13 cellular contexts compared by ENCODE assay signal in the genomic region with DNA sequence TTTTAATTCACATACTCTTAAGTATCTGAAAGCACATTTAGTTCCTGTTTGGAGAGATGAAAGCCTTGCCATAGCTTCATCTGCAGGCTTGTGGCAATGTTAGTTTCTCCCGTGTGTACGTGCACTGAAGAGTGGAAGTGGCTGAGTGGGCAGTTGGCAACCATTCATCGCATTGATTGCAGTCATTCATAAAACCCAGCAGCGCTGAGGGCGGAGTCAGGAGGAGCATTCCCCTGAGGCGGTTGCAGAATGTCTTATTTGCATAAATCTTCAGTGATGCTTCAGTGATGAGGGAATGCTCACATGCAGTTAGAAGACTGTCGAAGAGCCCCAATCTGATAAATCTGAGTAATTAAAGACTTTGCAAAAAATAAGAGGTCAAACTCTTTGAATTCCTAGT.
DNase-seq lines count a peak whose midpoint lies in the region; ATAC-seq and TF ChIP-seq lines count a peak whose summit lies in the region.
"Had no signal": no experiment of that assay in that cellular context is flagged by ENCODE, and none has a peak within 500 bp of the region (broad histone marks: within the 10 kb centered on the region; RNA-seq: fewer than 3 reads in every experiment).

No MANE protein-coding gene starts in this region.

- no peak overlapping the region for H4K91ac ChIP-seq in trophoblast cell (ENCODE audit: low read depth, low read length)

- no peak overlapping the region for H2BK12ac ChIP-seq in trophoblast cell (ENCODE audit: low read length)

- H3K4ac ChIP-seq in trophoblast cell (ENCODE audit: low read depth, low read length), result no peak overlapping the region

- H3K18ac ChIP-seq in trophoblast cell (ENCODE audit: low read length), result no peak overlapping the region

- no peak overlapping the region for H3K27ac ChIP-seq in trophoblast cell (ENCODE audit: low read depth, low read length)
- H3K27ac ChIP-seq: skin epidermis had no signal

- H3K9me3 ChIP-seq in trophoblast cell (ENCODE audit: insufficient read depth, low read depth, low read length), result peaks cover 2% of the 10 kb centered on the region

- ATAC-seq in GM18858 (IDR thresholded peaks at IDR 0.05; ENCODE audit: unreplicated experiment) (peak; percentile 57), HG02798 (IDR thresholded peaks at IDR 0.05; ENCODE audit: poor library complexity, unreplicated experiment) (peak; percentile 86), HG03196 (IDR thresholded peaks at IDR 0.05; ENCODE audit: unreplicated experiment) (no peak), HG02759 (IDR thresholded peaks at IDR 0.05; ENCODE audit: unreplicated experiment) (no peak)
- ATAC-seq: Right ventricle myocardium inferior had no signal

- no peak overlapping the region for H2BK120ac ChIP-seq in trophoblast cell (ENCODE audit: insufficient read depth, low read length, poor library complexity)

- no peaks in the 10 kb centered on the region for H3K4me1 ChIP-seq in trophoblast cell (ENCODE audit: control insufficient read depth in 1 of 2, insufficient read depth in 2 of 2, low read length in 2 of 2)

- no peak overlapping the region for H3K4me2 ChIP-seq in trophoblast cell (ENCODE audit: low read length)

- H4K8ac ChIP-seq in trophoblast cell (ENCODE audit: low read depth, low read length), result no peak overlapping the region

- H3K9ac ChIP-seq in trophoblast cell (ENCODE audit: low read length), result no peak overlapping the region

- no peak overlapping the region for H3K14ac ChIP-seq in trophoblast cell (ENCODE audit: low read length)

- H3K79me2 ChIP-seq in trophoblast cell (ENCODE audit: control insufficient read depth, insufficient read depth, low read length, poor library complexity), result no peaks in the 10 kb centered on the region

- H3K4me3 ChIP-seq in trophoblast cell (ENCODE audit: low read depth, low read length), result no peak overlapping the region
- H3K4me3 ChIP-seq: lung, skin epidermis had no signal

- H3K79me1 ChIP-seq in trophoblast cell (ENCODE audit: low read length), result no peaks in the 10 kb centered on the region

- no CpG with 5 or more reads among the region's 7 CpGs for WGBS in trophoblast cell (ENCODE audit: extremely low coverage, insufficient coverage, insufficient read length)

- H2BK5ac ChIP-seq in trophoblast cell (ENCODE audit: low read depth, low read length, poor library complexity), result no peak overlapping the region

- H4K12ac ChIP-seq in trophoblast cell (ENCODE audit: low read depth, low read length), result no peak overlapping the region

- peak overlapping the region; percentile 82 for H3K23ac ChIP-seq in trophoblast cell (ENCODE audit: low read length)

- no peak overlapping the region for H2AFZ ChIP-seq in trophoblast cell (ENCODE audit: insufficient read depth, low read length, poor library complexity)

- no peaks in the 10 kb centered on the region for H3K36me3 ChIP-seq in trophoblast cell (ENCODE audit: control insufficient read depth in 1 of 2, insufficient read depth in 2 of 2, low read length in 2 of 2)

- peak in 1 of 2 donors; percentile 1 for DNase-seq in trophoblast cell
- DNase-seq in activated gamma-delta T cell treated with Interleukin-2 at 50 U/mL for 16 hours, result no peak
- DNase-seq: activated CD4-positive, alpha-beta memory T cell treated with anti-CD3 and anti-CD28 coated beads for 36 hours; CD4-positive, alpha-beta memory T cell; Kasumi-1 had no signal

- no peaks in the 10 kb centered on the region for H3K27me3 ChIP-seq in trophoblast cell (ENCODE audit: insufficient read depth, low read length)

- no peak overlapping the region for H2AK5ac ChIP-seq in trophoblast cell (ENCODE audit: low read length)

TF ChIP-seq in PFSK-1, 5 proteins besides CTCF, POLR2A, EP300 and RAD21:
- TF ChIP-seq SIN3A (IDR thresholded peaks at IDR 0.05; ENCODE audit: borderline replicate concordance, insufficient read depth, low read length) (peak; percentile 81; the same call in 1 of the 2 replicates), POLR2AphosphoS5 (IDR thresholded peaks at IDR 0.05; ENCODE audit: low read depth, low read length) (peak; percentile 74), TAF1 (IDR thresholded peaks at IDR 0.05; ENCODE audit: borderline replicate concordance, insufficient read depth, low read length) (0 out of 2 replicates have a peak, but pooled peaks have one; percentile 39), FOXP2 (optimal IDR thresholded peaks at IDR 0.05; ENCODE audit: borderline replicate concordance, extremely low read depth, extremely low read length, insufficient read depth) (peak; percentile 78)
- TF ChIP-seq, protein P1, sequence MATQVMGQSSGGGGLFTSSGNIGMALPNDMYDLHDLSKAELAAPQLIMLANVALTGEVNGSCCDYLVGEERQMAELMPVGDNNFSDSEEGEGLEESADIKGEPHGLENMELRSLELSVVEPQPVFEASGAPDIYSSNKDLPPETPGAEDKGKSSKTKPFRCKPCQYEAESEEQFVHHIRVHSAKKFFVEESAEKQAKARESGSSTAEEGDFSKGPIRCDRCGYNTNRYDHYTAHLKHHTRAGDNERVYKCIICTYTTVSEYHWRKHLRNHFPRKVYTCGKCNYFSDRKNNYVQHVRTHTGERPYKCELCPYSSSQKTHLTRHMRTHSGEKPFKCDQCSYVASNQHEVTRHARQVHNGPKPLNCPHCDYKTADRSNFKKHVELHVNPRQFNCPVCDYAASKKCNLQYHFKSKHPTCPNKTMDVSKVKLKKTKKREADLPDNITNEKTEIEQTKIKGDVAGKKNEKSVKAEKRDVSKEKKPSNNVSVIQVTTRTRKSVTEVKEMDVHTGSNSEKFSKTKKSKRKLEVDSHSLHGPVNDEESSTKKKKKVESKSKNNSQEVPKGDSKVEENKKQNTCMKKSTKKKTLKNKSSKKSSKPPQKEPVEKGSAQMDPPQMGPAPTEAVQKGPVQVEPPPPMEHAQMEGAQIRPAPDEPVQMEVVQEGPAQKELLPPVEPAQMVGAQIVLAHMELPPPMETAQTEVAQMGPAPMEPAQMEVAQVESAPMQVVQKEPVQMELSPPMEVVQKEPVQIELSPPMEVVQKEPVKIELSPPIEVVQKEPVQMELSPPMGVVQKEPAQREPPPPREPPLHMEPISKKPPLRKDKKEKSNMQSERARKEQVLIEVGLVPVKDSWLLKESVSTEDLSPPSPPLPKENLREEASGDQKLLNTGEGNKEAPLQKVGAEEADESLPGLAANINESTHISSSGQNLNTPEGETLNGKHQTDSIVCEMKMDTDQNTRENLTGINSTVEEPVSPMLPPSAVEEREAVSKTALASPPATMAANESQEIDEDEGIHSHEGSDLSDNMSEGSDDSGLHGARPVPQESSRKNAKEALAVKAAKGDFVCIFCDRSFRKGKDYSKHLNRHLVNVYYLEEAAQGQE (IDR thresholded peaks at IDR 0.05; ENCODE audit: insufficient read depth in 1 of 2, low read depth in 2 of 2, low read length in 2 of 2), result no peak

Comparison
In these comparisons a context has a peak if more than half of its experiments do, and no peak if none do; other contexts are left out.
1. ATAC-seq: peak in GM18858 (single experiment) and HG02798 (single experiment); none in HG03196 (single experiment) and HG02759 (single experiment).